Comparison of ENCODE assay signal across 23 cellular contexts in the genomic region with DNA sequence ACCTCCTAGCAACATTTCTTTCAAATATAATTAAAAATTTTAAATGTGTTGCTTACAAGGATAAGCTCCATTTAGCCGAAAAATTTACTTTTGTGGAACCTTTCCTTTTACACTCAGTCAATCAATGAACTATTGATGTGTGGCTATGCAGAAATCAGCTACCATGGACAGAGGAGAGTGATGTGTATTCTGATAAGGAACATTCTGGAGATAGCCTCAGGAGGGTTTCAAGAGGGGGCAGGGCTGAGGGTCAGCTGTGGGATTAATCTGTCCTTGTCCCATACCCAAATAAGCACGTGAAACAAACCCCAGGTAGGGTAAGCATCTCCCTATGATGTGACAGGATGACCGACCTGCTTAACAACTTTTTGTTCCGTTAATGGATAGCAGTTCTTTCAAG.
"Had no signal": no experiment of that assay in that cellular context is flagged by ENCODE, and none has a peak within 500 bp of the region (broad histone marks: within the 10 kb centered on the region; RNA-seq: fewer than 3 reads in every experiment).

No MANE protein-coding gene starts in this region.

- H3K9me3 ChIP-seq: body of pancreas, left lung, neutrophil, pancreas, right lobe of liver, suprapubic skin had no signal

- FAIRE-seq: colon, pancreas, small intestine, TTC549 had no signal

- H3K4me3 ChIP-seq: body of pancreas, dorsolateral prefrontal cortex, left lung, pancreas, right lobe of liver, suprapubic skin had no signal

- H3K36me3 ChIP-seq: left lung, neutrophil, pancreas, right lobe of liver, suprapubic skin had no signal

- H3K36me3 Mint-ChIP-seq: activated naive CD8-positive, alpha-beta T cell treated with anti-CD3 and anti-CD28 coated beads for 36 hours had no signal

- H3K27ac ChIP-seq: body of pancreas, dorsolateral prefrontal cortex, epithelial cell of prostate, left lung, neutrophil, pancreas, right lobe of liver, suprapubic skin had no signal

- H3K4me3 Mint-ChIP-seq: activated B cell treated with CpG ODN at 0.5 μM for 24 hours; activated CD8-positive, alpha-beta T cell treated with anti-CD3 and anti-CD28 coated beads, Interleukin-2, amount 10 ng/mL, durations not matched to agents 7 days and 5 days; activated naive CD8-positive, alpha-beta T cell treated with anti-CD3 and anti-CD28 coated beads for 36 hours; stimulated activated naive CD8-positive, alpha-beta T cell treated with anti-CD3 and anti-CD28 coated beads, Interleukin-15, Interleukin-2, amounts not matched to agents 100 ng/mL and 50 ng/mL, for 24 hours had no signal

- H3K27ac Mint-ChIP-seq: activated B cell treated with CpG ODN at 0.5 μM for 24 hours; activated CD8-positive, alpha-beta T cell treated with anti-CD3 and anti-CD28 coated beads, Interleukin-2, amount 10 ng/mL, durations not matched to agents 7 days and 5 days; activated naive CD8-positive, alpha-beta T cell treated with anti-CD3 and anti-CD28 coated beads for 36 hours; stimulated activated naive CD8-positive, alpha-beta T cell treated with anti-CD3 and anti-CD28 coated beads, Interleukin-15, Interleukin-2, amounts not matched to agents 100 ng/mL and 50 ng/mL, for 24 hours had no signal

- ATAC-seq: activated CD8-positive, alpha-beta T cell treated with anti-CD3 and anti-CD28 coated beads, Interleukin-2, amount 10 ng/mL, durations not matched to agents 7 days and 5 days; body of pancreas; left lung; naive thymus-derived CD4-positive, alpha-beta T cell; pancreas; right lobe of liver had no signal

- H3K27me3 ChIP-seq: body of pancreas, neutrophil, pancreas, right lobe of liver had no signal

- DNase-seq: activated B cell treated with CpG ODN at 0.5 μM for 24 hours; activated CD8-positive, alpha-beta T cell treated with anti-CD3 and anti-CD28 coated beads, Interleukin-2, amount 10 ng/mL, durations not matched to agents 7 days and 5 days; activated naive CD4-positive, alpha-beta T cell; activated naive CD8-positive, alpha-beta T cell treated with anti-CD3 and anti-CD28 coated beads for 36 hours; amniotic stem cell; body of pancreas; central memory CD4-positive, alpha-beta T cell; dorsolateral prefrontal cortex; foreskin fibroblast; left lung; mammary epithelial cell; naive thymus-derived CD4-positive, alpha-beta T cell; pancreas; right lobe of liver; small intestine; stimulated activated CD4-positive, alpha-beta T cell treated with anti-CD3 and anti-CD28 coated beads, Interleukin-2, amount 100 ng/mL, for 48 hours; trophoblast cell had no signal

- H3K4me1 ChIP-seq: body of pancreas, pancreas, right lobe of liver had no signal

- H3K9me3 Mint-ChIP-seq: activated B cell treated with CpG ODN at 0.5 μM for 24 hours; stimulated activated naive CD8-positive, alpha-beta T cell treated with anti-CD3 and anti-CD28 coated beads, Interleukin-15, Interleukin-2, amounts not matched to agents 100 ng/mL and 50 ng/mL, for 24 hours had no signal
